Comparison of ENCODE assay signal across 8 cellular contexts in genomic region chr2:23745726-23746105, GRCh38.
A peak's percentile ranks its signal among the peaks of the same experiment; 100 is the strongest.
DNase-seq lines count a peak whose midpoint lies in the region; ATAC-seq and TF ChIP-seq lines count a peak whose summit lies in the region.

No MANE protein-coding gene starts in this region.

- H3K36me3 ChIP-seq in brain microvascular endothelial cell (replicated peaks) = no peaks in the 10 kb centered on the region

- no peaks in the 10 kb centered on the region for H3K27me3 Mint-ChIP-seq in nephron (ENCODE audit: low read depth)

- H3K27me3 ChIP-seq in brain microvascular endothelial cell (replicated peaks) = no peaks in the 10 kb centered on the region

- in situ Hi-C loops in brain microvascular endothelial cell (cut with HindIII; ENCODE audit: low pct_ligation_motif_present, low sequenced_read_pairs) = no loop called here
- in situ Hi-C loops in KBM-7 (cut with MboI; ENCODE audit: low pct_unique_long_range_greater_than_20kb, low sequenced_read_pairs) = no loop called here

- TF ChIP-seq CTCF in GM10248 (IDR thresholded peaks at IDR 0.05; ENCODE audit: control extremely low read depth, extremely low read depth, low read depth, missing control alignments) (no peak), brain microvascular endothelial cell (IDR thresholded peaks at IDR 0.05; ENCODE audit: low read depth, low read length, missing control alignments) (no peak), nephron (IDR thresholded peaks at IDR 0.05; ENCODE audit: unreplicated experiment in 3 of 3) (no peak)

- H3K4me1 Mint-ChIP-seq in nephron = peaks cover 23% of the 10 kb centered on the region

- no peak overlapping the region for H3K27ac ChIP-seq in brain microvascular endothelial cell

- no peak overlapping the region for H3K4me3 Mint-ChIP-seq in nephron

- H3K4me3 ChIP-seq in brain microvascular endothelial cell (ENCODE audit: low read depth, low read length) = no peak overlapping the region

- peak; percentile 73 for ATAC-seq in HG02884 (IDR thresholded peaks at IDR 0.05; ENCODE audit: unreplicated experiment)
- ATAC-seq in GM21367 (IDR thresholded peaks at IDR 0.05; ENCODE audit: unreplicated experiment) = no peak

- H3K27ac Mint-ChIP-seq in nephron = peak overlapping the region; percentile 47 to 81 (median 73)

- CTCF ChIA-PET in GM10248 (lab: Yijun Ruan, JAX) = no interaction called here

- peaks cover 5% of the 10 kb centered on the region for H3K9me3 Mint-ChIP-seq in nephron

- DNase-seq in GM10248 (ENCODE audit: extremely low spot score) (peak; percentile 8), brain microvascular endothelial cell (peak; percentile 6), activated T-cell treated with anti-CD3 and anti-CD28 coated beads for 4 hours (no peak), KBM-7 (no peak), T-helper 9 cell (no peak)

- H3K36me3 Mint-ChIP-seq in nephron (ENCODE audit: low read depth) = peaks cover 22% of the 10 kb centered on the region

- POLR2A ChIA-PET in GM10248 (lab: Yijun Ruan, JAX) = no interaction called here

Comparison
In these comparisons a context has a peak if more than half of its experiments do, and no peak if none do; other contexts are left out.
1. DNase-seq: peak in GM10248 (single experiment) and brain microvascular endothelial cell (single experiment); none in activated T-cell treated with anti-CD3 and anti-CD28 coated beads for 4 hours (single experiment), KBM-7 (single experiment) and T-helper 9 cell (single experiment).